Comparison of ENCODE assay signal across 10 cellular contexts in the genomic region with DNA sequence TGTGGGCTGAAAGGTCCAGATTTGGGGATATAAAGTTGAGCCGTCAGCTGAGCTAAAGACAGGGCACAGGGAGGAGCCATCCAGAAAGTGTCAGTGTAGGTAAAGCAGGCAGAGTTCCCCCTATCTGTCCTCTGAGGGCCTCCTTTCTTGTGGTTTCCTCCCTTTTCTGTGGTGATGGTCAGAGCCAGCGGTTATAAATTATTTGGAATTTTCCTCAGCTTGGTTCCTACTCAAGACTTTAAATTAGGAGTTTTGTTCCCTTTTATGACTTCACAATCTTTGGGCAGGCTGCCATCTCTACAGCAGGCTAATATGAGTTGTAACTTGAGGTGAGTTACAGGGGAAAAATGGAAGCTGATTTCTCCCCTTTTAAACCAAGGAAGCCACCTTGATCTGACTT. TPM values are rescaled to one million over a fixed set of nuclear protein-coding genes. Genes with fewer than 3 reads are reported as not detected.
DNase-seq lines count a peak whose midpoint lies in the region; ATAC-seq and TF ChIP-seq lines count a peak whose summit lies in the region.
"Had no signal": no experiment of that assay in that cellular context is flagged by ENCODE, and none has a peak within 500 bp of the region (broad histone marks: within the 10 kb centered on the region; RNA-seq: fewer than 3 reads in every experiment).

No MANE protein-coding gene starts in this region.

- DNase-seq in GM03348 (ENCODE audit: low spot score) (peak; percentile 35), Peyer's patch (peak in 2 of 3 donors; percentile 27 to 64), endodermal cell (no peak), T-cell (no peak)
- no peak for DNase-seq in activated CD4-positive, alpha-beta T cell treated with anti-CD3 and anti-CD28 coated beads, Interleukin-2, amount 50 U/mL, for 4 hours
- DNase-seq in activated CD4-positive, alpha-beta T cell treated with anti-CD3 and anti-CD28 coated beads, Interleukin-2, amount 10 ng/mL, durations not matched to agents 7 days and 5 days = no peak
- DNase-seq: activated CD8-positive, alpha-beta memory T cell treated with anti-CD3 and anti-CD28 coated beads, Interleukin-2, amount 50 U/mL, for 48 hours had no signal

- no peak overlapping the region for H3K9ac ChIP-seq in endodermal cell (ENCODE audit: extremely low read depth, low read length, poor library complexity, severe bottlenecking)
- H3K9ac ChIP-seq in rectal smooth muscle tissue (ENCODE audit: low read length) = no peak overlapping the region

- H3K9me3 ChIP-seq in Peyer's patch = no peaks in the 10 kb centered on the region
- no peaks in the 10 kb centered on the region for H3K9me3 ChIP-seq in endodermal cell (ENCODE audit: control insufficient read depth, low read length)
- H3K9me3 ChIP-seq: mucosa of descending colon had no signal

- ATAC-seq in T-cell (replicated peaks in 1 of 4) = no peak
- ATAC-seq in HG03108 (IDR thresholded peaks at IDR 0.05; ENCODE audit: unreplicated experiment) = no peak
- ATAC-seq: mucosa of descending colon had no signal

- H3K4me1 ChIP-seq in Peyer's patch (peaks cover 0 to 76% (median 7%) of the 10 kb centered on the region in 4 donors), endodermal cell (ENCODE audit: control insufficient read depth, insufficient read depth, low read length) (peaks cover 42% of the 10 kb centered on the region), rectal smooth muscle tissue (ENCODE audit: control insufficient read depth, insufficient read depth, low read length) (peaks cover 61% of the 10 kb centered on the region)

- CTCF ChIA-PET in T-cell (lab: Charles Lee) = interaction anchor here in 1 of 2 donors (0.7 kb wide), 1 partner anchor 115 kb away, joined by 4 read pairs; no protein-coding TSS in a partner anchor
- CTCF ChIA-PET in activated CD4-positive, alpha-beta T cell treated with anti-CD3 and anti-CD28 coated beads, Interleukin-2, amount 10 ng/mL, durations not matched to agents 7 days and 5 days (lab: Charles Lee) = interaction anchor here (1.0 to 1.1 kb wide), 2 partner anchors 13 to 56 kb away, joined by 3 read pairs; no protein-coding TSS in a partner anchor

- H3K27me3 ChIP-seq in Peyer's patch (no peaks in the 10 kb centered on the region), endodermal cell (ENCODE audit: control insufficient read depth, insufficient read depth, low read length, poor library complexity, severe bottlenecking) (no peaks in the 10 kb centered on the region), rectal smooth muscle tissue (ENCODE audit: control insufficient read depth, insufficient read depth, low read length) (no peaks in the 10 kb centered on the region)

- TF ChIP-seq CTCF in Peyer's patch (IDR thresholded peaks at IDR 0.05) (no peak), endodermal cell (conservative IDR thresholded peaks at IDR 0.05) (no peak)

- peaks cover 8% of the 10 kb centered on the region for H3K36me3 Mint-ChIP-seq in endodermal cell (ENCODE audit: low read depth)
- H3K36me3 Mint-ChIP-seq in T-cell = no peaks in the 10 kb centered on the region
- H3K36me3 Mint-ChIP-seq in activated CD4-positive, alpha-beta T cell treated with anti-CD3 and anti-CD28 coated beads, Interleukin-2, amount 10 ng/mL, durations not matched to agents 7 days and 5 days (ENCODE audit: low read depth) = no peaks in the 10 kb centered on the region

- no peaks in the 10 kb centered on the region for H3K36me3 ChIP-seq in Peyer's patch
- H3K36me3 ChIP-seq in endodermal cell (ENCODE audit: control insufficient read depth, insufficient read depth, low read length) = peaks cover 35% of the 10 kb centered on the region
- no peaks in the 10 kb centered on the region for H3K36me3 ChIP-seq in rectal smooth muscle tissue (ENCODE audit: control insufficient read depth, insufficient read depth, low read length)

- H3K4me3 ChIP-seq in Peyer's patch = no peak overlapping the region
- H3K4me3 ChIP-seq in endodermal cell (ENCODE audit: low read length) = no peak overlapping the region
- no peak overlapping the region for H3K4me3 ChIP-seq in rectal smooth muscle tissue (ENCODE audit: low read length)
- H3K4me3 ChIP-seq: mucosa of descending colon had no signal

- H3K4me1 Mint-ChIP-seq in endodermal cell (peaks cover 74% of the 10 kb centered on the region), T-cell (peaks cover 23 to 44% (median 24%) of the 10 kb centered on the region in 3 donors)
- peaks cover 5% of the 10 kb centered on the region for H3K4me1 Mint-ChIP-seq in activated CD4-positive, alpha-beta T cell treated with anti-CD3 and anti-CD28 coated beads, Interleukin-2, amount 10 ng/mL, durations not matched to agents 7 days and 5 days

- POLR2A ChIA-PET in T-cell (lab: Charles Lee) = interaction anchor here in 1 of 2 donors (0.5 kb wide), 1 partner anchor 1165 kb away, joined by 5 read pairs; no protein-coding TSS in a partner anchor
- POLR2A ChIA-PET in activated CD4-positive, alpha-beta T cell treated with anti-CD3 and anti-CD28 coated beads, Interleukin-2, amount 10 ng/mL, durations not matched to agents 7 days and 5 days (lab: Charles Lee) = interaction anchor here (0.7 kb wide), 1 partner anchor 408 kb away, joined by 8 read pairs; no protein-coding TSS in a partner anchor

- H3K27ac ChIP-seq in Peyer's patch (peak overlapping the region in 2 of 4 donors; percentile 18 to 43), endodermal cell (ENCODE audit: low read depth, low read length) (no peak overlapping the region), rectal smooth muscle tissue (ENCODE audit: low read depth, low read length) (peak overlapping the region; percentile 77)

- H3K9me3 Mint-ChIP-seq in endodermal cell = no peaks in the 10 kb centered on the region
- no peaks in the 10 kb centered on the region for H3K9me3 Mint-ChIP-seq in T-cell
- no peaks in the 10 kb centered on the region for H3K9me3 Mint-ChIP-seq in activated CD4-positive, alpha-beta T cell treated with anti-CD3 and anti-CD28 coated beads, Interleukin-2, amount 10 ng/mL, durations not matched to agents 7 days and 5 days

- no peaks in the 10 kb centered on the region for H3K27me3 Mint-ChIP-seq in endodermal cell (ENCODE audit: insufficient read depth)
- no peaks in the 10 kb centered on the region for H3K27me3 Mint-ChIP-seq in T-cell
- no peaks in the 10 kb centered on the region for H3K27me3 Mint-ChIP-seq in activated CD4-positive, alpha-beta T cell treated with anti-CD3 and anti-CD28 coated beads, Interleukin-2, amount 10 ng/mL, durations not matched to agents 7 days and 5 days

- WGBS in endodermal cell (ENCODE audit: insufficient coverage in 1 of 2, insufficient read length in 1 of 2), 2 experiments = 91% methylated on average over 1 to 2 of the region's 2 CpGs

- no peak overlapping the region for H3K4me3 Mint-ChIP-seq in endodermal cell
- H3K4me3 Mint-ChIP-seq in T-cell = no peak overlapping the region
- no peak overlapping the region for H3K4me3 Mint-ChIP-seq in activated CD4-positive, alpha-beta T cell treated with anti-CD3 and anti-CD28 coated beads, Interleukin-2, amount 10 ng/mL, durations not matched to agents 7 days and 5 days

- no peak for TF ChIP-seq POLR2A in Peyer's patch (IDR thresholded peaks at IDR 0.05)

- peak overlapping the region; percentile 9 for H3K27ac Mint-ChIP-seq in endodermal cell
- H3K27ac Mint-ChIP-seq in T-cell = no peak overlapping the region
- H3K27ac Mint-ChIP-seq in activated CD4-positive, alpha-beta T cell treated with anti-CD3 and anti-CD28 coated beads, Interleukin-2, amount 10 ng/mL, durations not matched to agents 7 days and 5 days = no peak overlapping the region

RNA-seq across cellular contexts. Expression of a gene that starts 55.2 kb away (rescaled TPM):
- total RNA-seq in Peyer's patch = 100 to 1,000 TPM; 116 to 533 (median 439) TPM
- total RNA-seq in endodermal cell = 100 to 1,000 TPM; 212 to 221 TPM
- 86.0 TPM for polyA plus RNA-seq in endodermal cell (2013, experiment 1 of 2)
- 96.0 TPM for polyA plus RNA-seq in endodermal cell (2013, experiment 2 of 2)
- total RNA-seq in T-cell = 10 to 100 TPM; 37.0 to 79.7 (median 39.4) TPM
- total RNA-seq in activated CD4-positive, alpha-beta T cell treated with anti-CD3 and anti-CD28 coated beads, Interleukin-2, amount 10 ng/mL, durations not matched to agents 7 days and 5 days = 10 to 100 TPM; 27.2 to 28.1 TPM

Comparison
In these comparisons a context has a peak if more than half of its experiments do, and no peak if none do; other contexts are left out.
1. DNase-seq: peak in GM03348 (single experiment) and Peyer's patch (2 of 3); none in endodermal cell (single experiment), T-cell (0 of 34), activated CD4-positive, alpha-beta T cell treated with anti-CD3 and anti-CD28 coated beads, Interleukin-2, amount 50 U/mL, for 4 hours (0 of 2) and activated CD4-positive, alpha-beta T cell treated with anti-CD3 and anti-CD28 coated beads, Interleukin-2, amount 10 ng/mL, durations not matched to agents 7 days and 5 days (single experiment).